ENCODE assay signal across 1 cellular context in the genomic region with DNA sequence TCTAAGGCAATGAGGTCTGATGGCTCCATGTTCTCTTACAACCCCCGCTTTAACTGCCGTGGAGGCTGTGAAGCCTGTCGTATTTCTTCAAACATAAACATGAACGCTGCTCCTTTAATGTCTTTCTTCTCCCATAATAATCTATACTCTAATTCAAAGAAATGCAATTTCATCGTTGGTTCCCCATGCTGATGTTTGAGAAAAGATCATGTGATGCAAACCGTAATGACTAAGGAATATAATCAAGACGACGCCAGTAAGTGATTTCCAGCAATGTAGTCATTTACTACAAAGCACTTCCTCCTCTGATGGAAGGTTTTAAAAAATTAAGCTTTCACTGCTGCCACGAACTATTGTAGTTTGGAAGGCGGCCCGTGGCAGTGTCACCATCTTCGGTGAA.
TF ChIP-seq lines count a peak whose summit lies in the region.

No MANE protein-coding gene starts in this region.

TF ChIP-seq in K562, 482 proteins besides CTCF, POLR2A, EP300 and RAD21 (continued from another document):
- TF ChIP-seq, protein P1, sequence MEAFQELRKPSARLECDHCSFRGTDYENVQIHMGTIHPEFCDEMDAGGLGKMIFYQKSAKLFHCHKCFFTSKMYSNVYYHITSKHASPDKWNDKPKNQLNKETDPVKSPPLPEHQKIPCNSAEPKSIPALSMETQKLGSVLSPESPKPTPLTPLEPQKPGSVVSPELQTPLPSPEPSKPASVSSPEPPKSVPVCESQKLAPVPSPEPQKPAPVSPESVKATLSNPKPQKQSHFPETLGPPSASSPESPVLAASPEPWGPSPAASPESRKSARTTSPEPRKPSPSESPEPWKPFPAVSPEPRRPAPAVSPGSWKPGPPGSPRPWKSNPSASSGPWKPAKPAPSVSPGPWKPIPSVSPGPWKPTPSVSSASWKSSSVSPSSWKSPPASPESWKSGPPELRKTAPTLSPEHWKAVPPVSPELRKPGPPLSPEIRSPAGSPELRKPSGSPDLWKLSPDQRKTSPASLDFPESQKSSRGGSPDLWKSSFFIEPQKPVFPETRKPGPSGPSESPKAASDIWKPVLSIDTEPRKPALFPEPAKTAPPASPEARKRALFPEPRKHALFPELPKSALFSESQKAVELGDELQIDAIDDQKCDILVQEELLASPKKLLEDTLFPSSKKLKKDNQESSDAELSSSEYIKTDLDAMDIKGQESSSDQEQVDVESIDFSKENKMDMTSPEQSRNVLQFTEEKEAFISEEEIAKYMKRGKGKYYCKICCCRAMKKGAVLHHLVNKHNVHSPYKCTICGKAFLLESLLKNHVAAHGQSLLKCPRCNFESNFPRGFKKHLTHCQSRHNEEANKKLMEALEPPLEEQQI (IDR thresholded peaks at IDR 0.05): no peak
- no peak for TF ChIP-seq PRMT5 (CRISPR knock-in tag; IDR thresholded peaks at IDR 0.05)
- no peak for TF ChIP-seq FOXJ3 (CRISPR knock-in tag; IDR thresholded peaks at IDR 0.05)
- TF ChIP-seq, protein P2, sequence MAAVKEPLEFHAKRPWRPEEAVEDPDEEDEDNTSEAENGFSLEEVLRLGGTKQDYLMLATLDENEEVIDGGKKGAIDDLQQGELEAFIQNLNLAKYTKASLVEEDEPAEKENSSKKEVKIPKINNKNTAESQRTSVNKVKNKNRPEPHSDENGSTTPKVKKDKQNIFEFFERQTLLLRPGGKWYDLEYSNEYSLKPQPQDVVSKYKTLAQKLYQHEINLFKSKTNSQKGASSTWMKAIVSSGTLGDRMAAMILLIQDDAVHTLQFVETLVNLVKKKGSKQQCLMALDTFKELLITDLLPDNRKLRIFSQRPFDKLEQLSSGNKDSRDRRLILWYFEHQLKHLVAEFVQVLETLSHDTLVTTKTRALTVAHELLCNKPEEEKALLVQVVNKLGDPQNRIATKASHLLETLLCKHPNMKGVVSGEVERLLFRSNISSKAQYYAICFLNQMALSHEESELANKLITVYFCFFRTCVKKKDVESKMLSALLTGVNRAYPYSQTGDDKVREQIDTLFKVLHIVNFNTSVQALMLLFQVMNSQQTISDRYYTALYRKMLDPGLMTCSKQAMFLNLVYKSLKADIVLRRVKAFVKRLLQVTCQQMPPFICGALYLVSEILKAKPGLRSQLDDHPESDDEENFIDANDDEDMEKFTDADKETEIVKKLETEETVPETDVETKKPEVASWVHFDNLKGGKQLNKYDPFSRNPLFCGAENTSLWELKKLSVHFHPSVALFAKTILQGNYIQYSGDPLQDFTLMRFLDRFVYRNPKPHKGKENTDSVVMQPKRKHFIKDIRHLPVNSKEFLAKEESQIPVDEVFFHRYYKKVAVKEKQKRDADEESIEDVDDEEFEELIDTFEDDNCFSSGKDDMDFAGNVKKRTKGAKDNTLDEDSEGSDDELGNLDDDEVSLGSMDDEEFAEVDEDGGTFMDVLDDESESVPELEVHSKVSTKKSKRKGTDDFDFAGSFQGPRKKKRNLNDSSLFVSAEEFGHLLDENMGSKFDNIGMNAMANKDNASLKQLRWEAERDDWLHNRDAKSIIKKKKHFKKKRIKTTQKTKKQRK (IDR thresholded peaks at IDR 0.05; ENCODE audit: borderline replicate concordance, low read depth, low read length): no peak
- no peak for TF ChIP-seq DNMT1 (IDR thresholded peaks at IDR 0.05)
- peak; percentile 69; the same call in 1 of the 2 replicates for TF ChIP-seq C11orf30 (IDR thresholded peaks at IDR 0.05; ENCODE audit: low read depth)
- no peak for TF ChIP-seq ZNF668 (CRISPR knock-in tag; IDR thresholded peaks at IDR 0.05)
- TF ChIP-seq SMARCC2 (IDR thresholded peaks at IDR 0.05; ENCODE audit: low read depth): no peak
- TF ChIP-seq MAFG (tag; conservative IDR thresholded peaks at IDR 0.05): peak; percentile 84
- TF ChIP-seq KDM5B (IDR thresholded peaks at IDR 0.05; ENCODE audit: insufficient replicate concordance, low read depth, low read length): no peak
- TF ChIP-seq, protein P3, sequence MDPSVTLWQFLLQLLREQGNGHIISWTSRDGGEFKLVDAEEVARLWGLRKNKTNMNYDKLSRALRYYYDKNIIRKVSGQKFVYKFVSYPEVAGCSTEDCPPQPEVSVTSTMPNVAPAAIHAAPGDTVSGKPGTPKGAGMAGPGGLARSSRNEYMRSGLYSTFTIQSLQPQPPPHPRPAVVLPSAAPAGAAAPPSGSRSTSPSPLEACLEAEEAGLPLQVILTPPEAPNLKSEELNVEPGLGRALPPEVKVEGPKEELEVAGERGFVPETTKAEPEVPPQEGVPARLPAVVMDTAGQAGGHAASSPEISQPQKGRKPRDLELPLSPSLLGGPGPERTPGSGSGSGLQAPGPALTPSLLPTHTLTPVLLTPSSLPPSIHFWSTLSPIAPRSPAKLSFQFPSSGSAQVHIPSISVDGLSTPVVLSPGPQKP (CRISPR knock-in tag; IDR thresholded peaks at IDR 0.05): no peak
- no peak for TF ChIP-seq FIP1L1 (IDR thresholded peaks at IDR 0.05; ENCODE audit: low read depth, low read length, poor library complexity, severe bottlenecking)
- TF ChIP-seq, protein P4, sequence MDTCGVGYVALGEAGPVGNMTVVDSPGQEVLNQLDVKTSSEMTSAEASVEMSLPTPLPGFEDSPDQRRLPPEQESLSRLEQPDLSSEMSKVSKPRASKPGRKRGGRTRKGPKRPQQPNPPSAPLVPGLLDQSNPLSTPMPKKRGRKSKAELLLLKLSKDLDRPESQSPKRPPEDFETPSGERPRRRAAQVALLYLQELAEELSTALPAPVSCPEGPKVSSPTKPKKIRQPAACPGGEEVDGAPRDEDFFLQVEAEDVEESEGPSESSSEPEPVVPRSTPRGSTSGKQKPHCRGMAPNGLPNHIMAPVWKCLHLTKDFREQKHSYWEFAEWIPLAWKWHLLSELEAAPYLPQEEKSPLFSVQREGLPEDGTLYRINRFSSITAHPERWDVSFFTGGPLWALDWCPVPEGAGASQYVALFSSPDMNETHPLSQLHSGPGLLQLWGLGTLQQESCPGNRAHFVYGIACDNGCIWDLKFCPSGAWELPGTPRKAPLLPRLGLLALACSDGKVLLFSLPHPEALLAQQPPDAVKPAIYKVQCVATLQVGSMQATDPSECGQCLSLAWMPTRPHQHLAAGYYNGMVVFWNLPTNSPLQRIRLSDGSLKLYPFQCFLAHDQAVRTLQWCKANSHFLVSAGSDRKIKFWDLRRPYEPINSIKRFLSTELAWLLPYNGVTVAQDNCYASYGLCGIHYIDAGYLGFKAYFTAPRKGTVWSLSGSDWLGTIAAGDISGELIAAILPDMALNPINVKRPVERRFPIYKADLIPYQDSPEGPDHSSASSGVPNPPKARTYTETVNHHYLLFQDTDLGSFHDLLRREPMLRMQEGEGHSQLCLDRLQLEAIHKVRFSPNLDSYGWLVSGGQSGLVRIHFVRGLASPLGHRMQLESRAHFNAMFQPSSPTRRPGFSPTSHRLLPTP (IDR thresholded peaks at IDR 0.05; ENCODE audit: borderline replicate concordance, extremely low read depth, insufficient read length): no peak
- peak; percentile 69 for TF ChIP-seq NFE2 (IDR thresholded peaks at IDR 0.05; ENCODE audit: low read depth)
- no peak for TF ChIP-seq RBM17 (IDR thresholded peaks at IDR 0.05; ENCODE audit: borderline replicate concordance, low read depth, low read length)
- TF ChIP-seq RAD51 (IDR thresholded peaks at IDR 0.05; ENCODE audit: borderline replicate concordance, low read depth): peak; percentile 50
- TF ChIP-seq HIVEP1 (CRISPR knock-in tag; IDR thresholded peaks at IDR 0.05): no peak
- TF ChIP-seq MCM2 (IDR thresholded peaks at IDR 0.05; ENCODE audit: low read depth): no peak
- no peak for TF ChIP-seq ZNF41 (CRISPR knock-in tag; conservative IDR thresholded peaks at IDR 0.05)
- TF ChIP-seq, protein P5, sequence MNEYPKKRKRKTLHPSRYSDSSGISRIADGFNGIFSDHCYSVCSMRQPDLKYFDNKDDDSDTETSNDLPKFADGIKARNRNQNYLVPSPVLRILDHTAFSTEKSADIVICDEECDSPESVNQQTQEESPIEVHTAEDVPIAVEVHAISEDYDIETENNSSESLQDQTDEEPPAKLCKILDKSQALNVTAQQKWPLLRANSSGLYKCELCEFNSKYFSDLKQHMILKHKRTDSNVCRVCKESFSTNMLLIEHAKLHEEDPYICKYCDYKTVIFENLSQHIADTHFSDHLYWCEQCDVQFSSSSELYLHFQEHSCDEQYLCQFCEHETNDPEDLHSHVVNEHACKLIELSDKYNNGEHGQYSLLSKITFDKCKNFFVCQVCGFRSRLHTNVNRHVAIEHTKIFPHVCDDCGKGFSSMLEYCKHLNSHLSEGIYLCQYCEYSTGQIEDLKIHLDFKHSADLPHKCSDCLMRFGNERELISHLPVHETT (CRISPR knock-in tag; conservative IDR thresholded peaks at IDR 0.05 in 1 of 2, IDR thresholded peaks at IDR 0.05 in 1 of 2): no peak
- TF ChIP-seq, protein P6, sequence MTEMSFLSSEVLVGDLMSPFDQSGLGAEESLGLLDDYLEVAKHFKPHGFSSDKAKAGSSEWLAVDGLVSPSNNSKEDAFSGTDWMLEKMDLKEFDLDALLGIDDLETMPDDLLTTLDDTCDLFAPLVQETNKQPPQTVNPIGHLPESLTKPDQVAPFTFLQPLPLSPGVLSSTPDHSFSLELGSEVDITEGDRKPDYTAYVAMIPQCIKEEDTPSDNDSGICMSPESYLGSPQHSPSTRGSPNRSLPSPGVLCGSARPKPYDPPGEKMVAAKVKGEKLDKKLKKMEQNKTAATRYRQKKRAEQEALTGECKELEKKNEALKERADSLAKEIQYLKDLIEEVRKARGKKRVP (CRISPR knock-in tag; IDR thresholded peaks at IDR 0.05): peak; percentile 23; the same call in 1 of the 2 replicates
- TF ChIP-seq, protein P7, sequence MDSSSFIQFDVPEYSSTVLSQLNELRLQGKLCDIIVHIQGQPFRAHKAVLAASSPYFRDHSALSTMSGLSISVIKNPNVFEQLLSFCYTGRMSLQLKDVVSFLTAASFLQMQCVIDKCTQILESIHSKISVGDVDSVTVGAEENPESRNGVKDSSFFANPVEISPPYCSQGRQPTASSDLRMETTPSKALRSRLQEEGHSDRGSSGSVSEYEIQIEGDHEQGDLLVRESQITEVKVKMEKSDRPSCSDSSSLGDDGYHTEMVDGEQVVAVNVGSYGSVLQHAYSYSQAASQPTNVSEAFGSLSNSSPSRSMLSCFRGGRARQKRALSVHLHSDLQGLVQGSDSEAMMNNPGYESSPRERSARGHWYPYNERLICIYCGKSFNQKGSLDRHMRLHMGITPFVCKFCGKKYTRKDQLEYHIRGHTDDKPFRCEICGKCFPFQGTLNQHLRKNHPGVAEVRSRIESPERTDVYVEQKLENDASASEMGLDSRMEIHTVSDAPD (CRISPR knock-in tag; IDR thresholded peaks at IDR 0.05): no peak
- TF ChIP-seq ELF1 (tag; IDR thresholded peaks at IDR 0.05): peak; percentile 33; the same call in 1 of the 2 replicates
- no peak for TF ChIP-seq ELF2 (CRISPR knock-in tag; IDR thresholded peaks at IDR 0.05)
- TF ChIP-seq PHF20 (IDR thresholded peaks at IDR 0.05; ENCODE audit: partially characterized antibody): no peak
- no peak for TF ChIP-seq HDAC3 (IDR thresholded peaks at IDR 0.05; ENCODE audit: borderline replicate concordance, partially characterized antibody)
- no peak for TF ChIP-seq CREB1 (IDR thresholded peaks at IDR 0.05)
- no peak for TF ChIP-seq CREB1 (CRISPR knock-in tag; IDR thresholded peaks at IDR 0.05)
- no peak for TF ChIP-seq ARNT (IDR thresholded peaks at IDR 0.05)
- TF ChIP-seq, protein P8, sequence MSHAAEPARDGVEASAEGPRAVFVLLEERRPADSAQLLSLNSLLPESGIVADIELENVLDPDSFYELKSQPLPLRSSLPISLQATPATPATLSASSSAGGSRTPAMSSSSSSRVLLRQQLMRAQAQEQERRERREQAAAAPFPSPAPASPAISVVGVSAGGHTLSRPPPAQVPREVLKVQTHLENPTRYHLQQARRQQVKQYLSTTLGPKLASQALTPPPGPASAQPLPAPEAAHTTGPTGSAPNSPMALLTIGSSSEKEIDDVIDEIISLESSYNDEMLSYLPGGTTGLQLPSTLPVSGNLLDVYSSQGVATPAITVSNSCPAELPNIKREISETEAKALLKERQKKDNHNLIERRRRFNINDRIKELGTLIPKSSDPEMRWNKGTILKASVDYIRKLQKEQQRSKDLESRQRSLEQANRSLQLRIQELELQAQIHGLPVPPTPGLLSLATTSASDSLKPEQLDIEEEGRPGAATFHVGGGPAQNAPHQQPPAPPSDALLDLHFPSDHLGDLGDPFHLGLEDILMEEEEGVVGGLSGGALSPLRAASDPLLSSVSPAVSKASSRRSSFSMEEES (CRISPR knock-in tag; IDR thresholded peaks at IDR 0.05): peak; percentile 92
- no peak for TF ChIP-seq HNRNPK (IDR thresholded peaks at IDR 0.05; ENCODE audit: low read depth, low read length, poor library complexity, severe bottlenecking)
- no peak for TF ChIP-seq TAF15 (IDR thresholded peaks at IDR 0.05; ENCODE audit: low read depth, low read length)
- TF ChIP-seq, protein P9, sequence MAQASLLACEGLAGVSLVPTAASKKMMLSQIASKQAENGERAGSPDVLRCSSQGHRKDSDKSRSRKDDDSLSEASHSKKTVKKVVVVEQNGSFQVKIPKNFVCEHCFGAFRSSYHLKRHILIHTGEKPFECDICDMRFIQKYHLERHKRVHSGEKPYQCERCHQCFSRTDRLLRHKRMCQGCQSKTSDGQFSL (CRISPR knock-in tag; IDR thresholded peaks at IDR 0.05): no peak
- TF ChIP-seq, protein P9 (tag; IDR thresholded peaks at IDR 0.05): no peak
- TF ChIP-seq, protein P10, sequence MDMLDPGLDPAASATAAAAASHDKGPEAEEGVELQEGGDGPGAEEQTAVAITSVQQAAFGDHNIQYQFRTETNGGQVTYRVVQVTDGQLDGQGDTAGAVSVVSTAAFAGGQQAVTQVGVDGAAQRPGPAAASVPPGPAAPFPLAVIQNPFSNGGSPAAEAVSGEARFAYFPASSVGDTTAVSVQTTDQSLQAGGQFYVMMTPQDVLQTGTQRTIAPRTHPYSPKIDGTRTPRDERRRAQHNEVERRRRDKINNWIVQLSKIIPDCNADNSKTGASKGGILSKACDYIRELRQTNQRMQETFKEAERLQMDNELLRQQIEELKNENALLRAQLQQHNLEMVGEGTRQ (CRISPR knock-in tag; IDR thresholded peaks at IDR 0.05): peak; percentile 49; the same call in 1 of the 2 replicates
- TF ChIP-seq TCF7L2 (IDR thresholded peaks at IDR 0.05; ENCODE audit: low read depth, low read length): no peak
- peak; percentile 29; the same call in 1 of the 2 replicates for TF ChIP-seq MAFF (IDR thresholded peaks at IDR 0.05; ENCODE audit: low read length)
- no peak for TF ChIP-seq NCOA2 (IDR thresholded peaks at IDR 0.05; ENCODE audit: partially characterized antibody in 2 of 2)
- no peak for TF ChIP-seq MTA2 (IDR thresholded peaks at IDR 0.05; ENCODE audit: low read depth)
- no peak for TF ChIP-seq CBFA2T3 (IDR thresholded peaks at IDR 0.05)
- TF ChIP-seq, protein P11, sequence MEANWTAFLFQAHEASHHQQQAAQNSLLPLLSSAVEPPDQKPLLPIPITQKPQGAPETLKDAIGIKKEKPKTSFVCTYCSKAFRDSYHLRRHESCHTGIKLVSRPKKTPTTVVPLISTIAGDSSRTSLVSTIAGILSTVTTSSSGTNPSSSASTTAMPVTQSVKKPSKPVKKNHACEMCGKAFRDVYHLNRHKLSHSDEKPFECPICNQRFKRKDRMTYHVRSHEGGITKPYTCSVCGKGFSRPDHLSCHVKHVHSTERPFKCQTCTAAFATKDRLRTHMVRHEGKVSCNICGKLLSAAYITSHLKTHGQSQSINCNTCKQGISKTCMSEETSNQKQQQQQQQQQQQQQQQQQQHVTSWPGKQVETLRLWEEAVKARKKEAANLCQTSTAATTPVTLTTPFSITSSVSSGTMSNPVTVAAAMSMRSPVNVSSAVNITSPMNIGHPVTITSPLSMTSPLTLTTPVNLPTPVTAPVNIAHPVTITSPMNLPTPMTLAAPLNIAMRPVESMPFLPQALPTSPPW (CRISPR knock-in tag; IDR thresholded peaks at IDR 0.05): 0 out of 2 replicates have a peak, but pooled peaks have one; percentile 22
